8 cellular contexts compared by ENCODE assay signal in genomic region chrX:132488092-132488749, GRCh38. TPM values are rescaled to one million over a fixed set of nuclear protein-coding genes. Genes with fewer than 3 reads are reported as not detected.
DNase-seq lines count a peak whose midpoint lies in the region; ATAC-seq and TF ChIP-seq lines count a peak whose summit lies in the region.

No MANE protein-coding gene starts in this region.

- no peak for TF ChIP-seq CTCF in psoas muscle (IDR thresholded peaks at IDR 0.05)

- intact Hi-C loops in psoas muscle (cut with DNase I), result no loop called here

- H3K27me3 Mint-ChIP-seq in activated T-cell treated with anti-CD3 and anti-CD28 coated beads, Interleukin-2, amount 50 U/mL, for 72 hours (ENCODE audit: low read depth), result peaks cover 42% of the 10 kb centered on the region

- no peaks in the 10 kb centered on the region for H3K9me3 ChIP-seq in psoas muscle

- DNase-seq in NCI-H1694 treated with DMSO at 0.1 percent for 48 hours (lab: John Stamatoyannopoulos, UW) (peak; percentile 57), NCI-H1694 (lab: John Stamatoyannopoulos, UW) (no peak), NCI-H146 (lab: John Stamatoyannopoulos, UW) (peak; percentile 37), glomerular visceral epithelial cell (ENCODE audit: extremely low spot score) (peak; percentile 10), psoas muscle (no peak)
- peak; percentile 10 to 33 for DNase-seq in activated T-cell treated with anti-CD3 and anti-CD28 coated beads, Interleukin-2, amount 50 U/mL, for 72 hours

- H3K27ac ChIP-seq in psoas muscle, result peak overlapping the region; percentile 12

- peak; percentile 33 to 37 for ATAC-seq in activated T-cell treated with anti-CD3 and anti-CD28 coated beads, Interleukin-2, amount 50 U/mL, for 72 hours (replicated peaks in 1 of 2)
- ATAC-seq in psoas muscle (peak in 1 of 4 donors; percentile 41), HG02852 (IDR thresholded peaks at IDR 0.05; ENCODE audit: unreplicated experiment) (no peak), HG02970 (IDR thresholded peaks at IDR 0.05; ENCODE audit: low FRiP score, unreplicated experiment) (no peak)

- no peaks in the 10 kb centered on the region for H3K4me1 ChIP-seq in psoas muscle

- 13 to 30% (median 19%) methylated on average over 10 of the region's 10 CpGs for WGBS in psoas muscle, 3 donors

- peak overlapping the region; percentile 100 for H3K27ac Mint-ChIP-seq in activated T-cell treated with anti-CD3 and anti-CD28 coated beads, Interleukin-2, amount 50 U/mL, for 72 hours

- H3K9me3 Mint-ChIP-seq in activated T-cell treated with anti-CD3 and anti-CD28 coated beads, Interleukin-2, amount 50 U/mL, for 72 hours, result no peaks in the 10 kb centered on the region

- peaks cover 0 to 48% (median 0%) of the 10 kb centered on the region in 3 donors for H3K27me3 ChIP-seq in psoas muscle (ENCODE audit: insufficient read depth in 3 of 3, low read length in 2 of 3)

- peaks cover 0 to 4% of the 10 kb centered on the region in 2 donors for H3K36me3 Mint-ChIP-seq in activated T-cell treated with anti-CD3 and anti-CD28 coated beads, Interleukin-2, amount 50 U/mL, for 72 hours (ENCODE audit: insufficient read depth in 2 of 2)

- no peaks in the 10 kb centered on the region for H3K36me3 ChIP-seq in psoas muscle (ENCODE audit: insufficient read depth in 1 of 2, low read depth in 1 of 2)

- peak overlapping the region; percentile 90 to 100 for H3K4me3 Mint-ChIP-seq in activated T-cell treated with anti-CD3 and anti-CD28 coated beads, Interleukin-2, amount 50 U/mL, for 72 hours

- H3K4me1 Mint-ChIP-seq in activated T-cell treated with anti-CD3 and anti-CD28 coated beads, Interleukin-2, amount 50 U/mL, for 72 hours (ENCODE audit: low read depth), result peaks cover 20% of the 10 kb centered on the region

- H3K4me3 ChIP-seq in psoas muscle, result peak overlapping the region; percentile 69

RNA-seq across cellular contexts. Expression of gene MBNL3, which starts 0.6 kb away (rescaled TPM):
- total RNA-seq in activated T-cell treated with anti-CD3 and anti-CD28 coated beads, Interleukin-2, amount 50 U/mL, for 72 hours, result 10 to 100 TPM; 15.7 to 18.6 TPM
- total RNA-seq in psoas muscle, result 1 to 10 TPM; 2.2 to 2.6 (median 2.4) TPM
- polyA plus RNA-seq in psoas muscle, result under 1 TPM; 0.25 to 0.53 (median 0.53) TPM

Comparison
In these comparisons a context has a peak if more than half of its experiments do, and no peak if none do; other contexts are left out.
1. DNase-seq: peak in NCI-H1694 treated with DMSO at 0.1 percent for 48 hours (single experiment), NCI-H146 (single experiment), activated T-cell treated with anti-CD3 and anti-CD28 coated beads, Interleukin-2, amount 50 U/mL, for 72 hours (2 of 2) and glomerular visceral epithelial cell (single experiment); none in NCI-H1694 (single experiment) and psoas muscle (0 of 2).
2. ATAC-seq: peak in activated T-cell treated with anti-CD3 and anti-CD28 coated beads, Interleukin-2, amount 50 U/mL, for 72 hours (2 of 2); none in HG02852 (single experiment) and HG02970 (single experiment).
3. RNA of gene MBNL3, which starts 0.6 kb away (total RNA-seq): 15.7 to 18.6 TPM in activated T-cell treated with anti-CD3 and anti-CD28 coated beads, Interleukin-2, amount 50 U/mL, for 72 hours; 2.2 to 2.6 TPM in psoas muscle; every median in the first group is over 4 times any median in the second.